16 cellular contexts compared by ENCODE assay signal in genomic region chr13:20446405-20446804, GRCh38.
DNase-seq lines count a peak whose midpoint lies in the region; ATAC-seq, FAIRE-seq and TF ChIP-seq lines count a peak whose summit lies in the region.
"Had no signal": no experiment of that assay in that cellular context is flagged by ENCODE, and none has a peak within 500 bp of the region (broad histone marks: within the 10 kb centered on the region; RNA-seq: fewer than 3 reads in every experiment).

No MANE protein-coding gene starts in this region.

- ATAC-seq in left cardiac atrium (peak; percentile 86 to 89), omental fat pad (ENCODE audit: low FRiP score) (peak; percentile 62)

- no peak for FAIRE-seq in bronchial epithelial cell (lab: Jason Lieb, UNC)
- FAIRE-seq: A204.1, GM12891 had no signal

- H3K9me3 ChIP-seq in esophagus muscularis mucosa (peaks cover 0 to 12% (median 7%) of the 10 kb centered on the region in 4 donors), prostate gland (no peaks in the 10 kb centered on the region)
- H3K9me3 ChIP-seq: BE2C had no signal

- TF ChIP-seq EP300 in esophagus muscularis mucosa (IDR thresholded peaks at IDR 0.05): no peak

- TF ChIP-seq POLR2A in esophagus muscularis mucosa (IDR thresholded peaks at IDR 0.05; ENCODE audit: low read depth) (no peak), prostate gland (IDR thresholded peaks at IDR 0.05) (no peak)

- H3K4me3 ChIP-seq in bronchial epithelial cell (ENCODE audit: low read depth, low read length) (no peak overlapping the region), esophagus muscularis mucosa (no peak overlapping the region), prostate gland (no peak overlapping the region)

- H3K36me3 ChIP-seq in bronchial epithelial cell (ENCODE audit: control insufficient read depth, insufficient read depth, low read length) (no peaks in the 10 kb centered on the region), esophagus muscularis mucosa (no peaks in the 10 kb centered on the region), prostate gland (no peaks in the 10 kb centered on the region)
- H3K36me3 ChIP-seq: BE2C had no signal

- 70% methylated on average over 1 of the region's 1 CpG for WGBS in esophagus muscularis mucosa
- WGBS in prostate gland: 81% methylated on average over 1 of the region's 1 CpG

- no peak overlapping the region for H3K27ac ChIP-seq in esophagus muscularis mucosa (replicated peaks in 1 of 4)
- no peak overlapping the region for H3K27ac ChIP-seq in prostate gland
- H3K27ac ChIP-seq: C4-2B, HL-60 had no signal

- intact Hi-C loops in esophagus muscularis mucosa (cut with DNase I) (no loop called here), left cardiac atrium (cut with DNase I) (no loop called here), prostate gland (cut with DNase I) (no loop called here)

- peaks cover 0 to 9% (median 0%) of the 10 kb centered on the region in 4 donors for H3K4me1 ChIP-seq in esophagus muscularis mucosa
- H3K4me1 ChIP-seq in prostate gland (replicated peaks): no peaks in the 10 kb centered on the region
- H3K4me1 ChIP-seq: BE2C had no signal

- DNase-seq in bronchial epithelial cell (ENCODE audit: low read depth) (peak; percentile 45), esophagus muscularis mucosa (ENCODE audit: extremely low spot score) (peak; percentile 26), left cardiac atrium (no peak), omental fat pad (ENCODE audit: low spot score) (no peak), hippocampal formation (lab: John Stamatoyannopoulos, UW) (no peak), prostate gland (ENCODE audit: low spot score) (no peak), NCI-H1092 treated with DMSO at 0.1 percent for 48 hours (lab: John Stamatoyannopoulos, UW) (no peak)
- DNase-seq: BE2C; CD4-positive, alpha-beta memory T cell; DMS79; GOT3; H9 had no signal

- TF ChIP-seq CTCF in bronchial epithelial cell (IDR thresholded peaks at IDR 0.05; ENCODE audit: insufficient read depth, low read length, severe bottlenecking) (no peak), esophagus muscularis mucosa (IDR thresholded peaks at IDR 0.05) (no peak), omental fat pad (IDR thresholded peaks at IDR 0.05) (no peak), prostate gland (IDR thresholded peaks at IDR 0.05) (no peak)

- H3K27me3 ChIP-seq in bronchial epithelial cell (ENCODE audit: control insufficient read depth, insufficient read depth, low read length): no peaks in the 10 kb centered on the region
- H3K27me3 ChIP-seq in esophagus muscularis mucosa: no peaks in the 10 kb centered on the region
- H3K27me3 ChIP-seq in prostate gland (replicated peaks; ENCODE audit: insufficient read depth): no peaks in the 10 kb centered on the region
- H3K27me3 ChIP-seq: BE2C had no signal

Comparison
In these comparisons a context has a peak if more than half of its experiments do, and no peak if none do; other contexts are left out.
1. DNase-seq: peak in bronchial epithelial cell (single experiment) and esophagus muscularis mucosa (single experiment); none in left cardiac atrium (single experiment), omental fat pad (single experiment), hippocampal formation (0 of 2), prostate gland (single experiment) and NCI-H1092 treated with DMSO at 0.1 percent for 48 hours (single experiment).